14 cellular contexts compared by ENCODE assay signal in the genomic region with DNA sequence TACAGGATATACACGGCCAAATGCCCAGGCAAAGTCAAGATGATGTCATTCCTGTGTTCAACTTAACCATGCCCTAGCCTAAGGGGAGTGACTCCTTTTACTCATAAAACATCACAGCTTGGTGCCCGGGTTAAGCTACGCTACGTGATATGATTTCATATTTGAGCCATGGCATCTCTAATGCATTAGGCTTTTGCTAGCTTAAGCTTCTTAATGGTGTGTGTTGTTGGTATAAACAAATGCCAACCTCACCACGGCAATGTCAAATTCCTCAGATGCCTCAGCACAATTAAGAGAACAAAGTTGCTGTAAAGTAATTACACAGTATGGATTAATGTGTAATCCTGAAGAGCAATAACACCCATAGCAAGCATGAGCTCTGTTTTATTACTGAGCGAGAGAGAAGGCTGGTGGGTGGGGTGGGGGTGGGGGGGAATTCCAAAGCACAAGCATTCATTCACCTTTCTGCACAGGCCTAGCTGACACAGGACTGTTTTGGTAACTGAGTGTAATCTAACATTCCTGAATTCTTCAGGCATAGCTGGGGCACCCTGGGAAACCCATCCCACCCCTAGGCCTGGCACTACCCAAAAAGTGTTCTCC. TPM values are rescaled to one million over a fixed set of nuclear protein-coding genes. Genes with fewer than 3 reads are reported as not detected.
DNase-seq lines count a peak whose midpoint lies in the region; ATAC-seq and TF ChIP-seq lines count a peak whose summit lies in the region.
"Had no signal": no experiment of that assay in that cellular context is flagged by ENCODE, and none has a peak within 500 bp of the region (broad histone marks: within the 10 kb centered on the region; RNA-seq: fewer than 3 reads in every experiment).

No MANE protein-coding gene starts in this region.

- H3K23ac ChIP-seq in IMR-90 (ENCODE audit: low read depth, low read length): no peak overlapping the region

- no peak overlapping the region for H2BK15ac ChIP-seq in IMR-90 (ENCODE audit: low read depth, low read length)

- in situ Hi-C loops in IMR-90 (cut with MboI; ENCODE audit: low sequenced_read_pairs) (no loop called here), T47D (cut with HindIII; ENCODE audit: low pct_unique_long_range_greater_than_20kb, low sequenced_read_pairs) (no loop called here)

- H3K9me1 ChIP-seq in IMR-90 (ENCODE audit: insufficient read depth, low read length): peaks cover 5% of the 10 kb centered on the region; the same call in 1 of the 2 replicates

- TF ChIP-seq CTCF in 22Rv1 (IDR thresholded peaks at IDR 0.05) (no peak), IMR-90 (conservative IDR thresholded peaks at IDR 0.05; ENCODE audit: low read depth, low read length) (no peak)

- H3K4me2 ChIP-seq in IMR-90 (ENCODE audit: low read depth, low read length): no peak overlapping the region; the same call in 1 of the 2 replicates

- H2AFZ ChIP-seq in IMR-90 (replicated peaks; ENCODE audit: low read length, poor library complexity): no peak overlapping the region

- no peaks in the 10 kb centered on the region for H3K27me3 ChIP-seq in IMR-90 (ENCODE audit: control insufficient read depth, insufficient read depth, low read length)

- H3K79me1 ChIP-seq in IMR-90 (ENCODE audit: low read depth in 1 of 2, low read length in 2 of 2): no peaks in the 10 kb centered on the region

- peak; percentile 8 for DNase-seq in IMR-90
- DNase-seq in T47D (ENCODE audit: low read depth in 1 of 2, low spot score in 1 of 2): peak; percentile 3 to 49
- no peak for DNase-seq in left colon
- no peak for DNase-seq in NOMO-1 (lab: John Stamatoyannopoulos, UW; ENCODE audit: unreplicated experiment in 2 of 2)
- no peak for DNase-seq in UCSD-AML1 (lab: John Stamatoyannopoulos, UW; ENCODE audit: unreplicated experiment)
- no peak for DNase-seq in activated CD4-positive, alpha-beta T cell treated with anti-CD3 and anti-CD28 coated beads, Interleukin-2, amount 50 U/mL, for 1 hour
- DNase-seq: activated gamma-delta T cell treated with Interleukin-2 at 50 U/mL for 16 hours; effector CD4-positive, alpha-beta T cell; NCI-H187; nucleus accumbens had no signal

- no peak overlapping the region; the same call in 1 of the 2 replicates for H3K18ac ChIP-seq in IMR-90 (ENCODE audit: low read depth, low read length)

- no peak overlapping the region for H3K4ac ChIP-seq in IMR-90 (ENCODE audit: low read depth, low read length)

- no peak overlapping the region for H3K9ac ChIP-seq in IMR-90 (ENCODE audit: low read depth, low read length)

- H2BK120ac ChIP-seq in IMR-90 (ENCODE audit: low read depth, low read length): no peak overlapping the region

- no peak for TF ChIP-seq RAD21 in IMR-90 (IDR thresholded peaks at IDR 0.05; ENCODE audit: low read length)

- no peaks in the 10 kb centered on the region for H4K20me1 ChIP-seq in IMR-90 (ENCODE audit: insufficient read depth, low read length)

- peak; percentile 65 for ATAC-seq in IMR-90 (ENCODE audit: low read depth)
- ATAC-seq in left colon: peak; percentile 94
- no peak for ATAC-seq in HG02938 (IDR thresholded peaks at IDR 0.05; ENCODE audit: unreplicated experiment)
- ATAC-seq: activated CD4-positive, CD25-positive, alpha-beta regulatory T cell treated with anti-CD3 and anti-CD28 coated beads, Interleukin-2, amount 50 U/mL, for 24 hours had no signal

- 0 out of 2 replicates have a peak, but pooled peaks cover 2% of the 10 kb centered on the region for H3K4me1 ChIP-seq in IMR-90 (ENCODE audit: control insufficient read depth, insufficient read depth, low read length)

- CTCF ChIA-PET in IMR-90 (lab: Yijun Ruan, JAX): no interaction called here

- dilution Hi-C loops in IMR-90 (cut with HindIII; ENCODE audit: low sequenced_read_pairs, unreplicated experiment): no loop called here

- 80% methylated on average over 1 of the region's 6 CpGs; no CpG with 5 or more reads in 1 of the 2 experiments for WGBS in IMR-90 (ENCODE audit: extremely low coverage in 2 of 2, insufficient read length in 1 of 2), 2 experiments

- H4K8ac ChIP-seq in IMR-90 (ENCODE audit: low read depth in 2 of 2, low read length in 2 of 2): no peak overlapping the region

- no peak overlapping the region for H3K4me3 ChIP-seq in IMR-90 (ENCODE audit: insufficient read depth, low read depth, low read length)
- H3K4me3 ChIP-seq: suprapubic skin had no signal

- POLR2A ChIA-PET in IMR-90 (lab: Charles Lee; ENCODE audit: unreplicated experiment): interaction anchor here (0.5 kb wide), 1 partner anchor 257 kb away, joined by 5 read pairs; no protein-coding TSS in a partner anchor

- BruUV-seq in IMR-90 (replicated peaks; lab: Mats Ljungman, UMichigan): no TSS peak

- H3K14ac ChIP-seq in IMR-90 (replicated peaks; ENCODE audit: low read depth, low read length): no peak overlapping the region

- no peak overlapping the region for H2AK9ac ChIP-seq in IMR-90 (replicated peaks; ENCODE audit: low read depth, low read length, poor library complexity)

- no peaks in the 10 kb centered on the region for H3K36me3 ChIP-seq in IMR-90 (ENCODE audit: control insufficient read depth, insufficient read depth, low read length)
- H3K36me3 ChIP-seq: suprapubic skin had no signal

- TF ChIP-seq POLR2A in IMR-90 (IDR thresholded peaks at IDR 0.05; ENCODE audit: low read depth, low read length): no peak

- no peak overlapping the region for H2AK5ac ChIP-seq in IMR-90 (ENCODE audit: low read depth, low read length)

- no peak overlapping the region for H4K5ac ChIP-seq in IMR-90 (ENCODE audit: low read depth, low read length)

- intact Hi-C loops in IMR-90 (cut with micrococcal nuclease): no loop called here
- intact Hi-C loops in left colon (cut with DNase I, micrococcal nuclease): no loop called here

- no peak overlapping the region for H2BK5ac ChIP-seq in IMR-90 (ENCODE audit: low read depth, low read length, poor library complexity, severe bottlenecking)

- no peak overlapping the region for H4K91ac ChIP-seq in IMR-90 (ENCODE audit: insufficient read depth, low read depth, low read length)

- H2BK20ac ChIP-seq in IMR-90 (ENCODE audit: low read depth, low read length): no peak overlapping the region

- peak overlapping the region; percentile 27; the same call in 1 of the 2 replicates for H3K27ac ChIP-seq in 22Rv1
- H3K27ac ChIP-seq in IMR-90 (ENCODE audit: insufficient read depth, low read length): no peak overlapping the region
- H3K27ac ChIP-seq: suprapubic skin had no signal

- no peaks in the 10 kb centered on the region for H3K9me3 ChIP-seq in IMR-90 (ENCODE audit: control insufficient read depth, insufficient read depth, low read length)
- H3K9me3 ChIP-seq: suprapubic skin had no signal

- H3K56ac ChIP-seq in IMR-90 (ENCODE audit: extremely low read depth, insufficient read depth, low read length): no peak overlapping the region

TF ChIP-seq in IMR-90, 13 proteins besides CTCF, POLR2A, EP300 and RAD21:
- TF ChIP-seq SMC3 (IDR thresholded peaks at IDR 0.05; ENCODE audit: low read depth, low read length) (no peak), NFE2L2 (IDR thresholded peaks at IDR 0.05; ENCODE audit: low read depth, low read length) (no peak), RCOR1 (IDR thresholded peaks at IDR 0.05; ENCODE audit: insufficient replicate concordance, low read length) (no peak), BHLHE40 (IDR thresholded peaks at IDR 0.05; ENCODE audit: low read depth, low read length) (no peak), FOS (IDR thresholded peaks at IDR 0.05; ENCODE audit: low read depth, low read length) (no peak)

RNA-seq across cellular contexts. Expression of a gene that starts 44.7 kb away (rescaled TPM):
- 15.0 and 15.8 TPM in 2 replicates for total RNA-seq in IMR-90 (2012; rRNA removed)
- polyA plus RNA-seq in IMR-90 (2012; rRNA removed): 6.2 and 6.7 TPM in 2 replicates
- polyA plus RNA-seq in IMR-90 (2012; cell fraction: cytosol; rRNA removed): 2.9 and 3.3 TPM in 2 replicates
- polyA plus RNA-seq in IMR-90 (2012; cell fraction: nucleus; rRNA removed; ENCODE audit: low replicate concordance): 2.8 and 6.6 TPM in 2 replicates
- 10 to 100 TPM; 11.6 to 49.4 TPM for total RNA-seq in left colon

Comparison
In these comparisons a context has a peak if more than half of its experiments do, and no peak if none do; other contexts are left out.
1. DNase-seq: peak in IMR-90 (single experiment) and T47D (2 of 2); none in left colon (0 of 2), NOMO-1 (0 of 2), UCSD-AML1 (single experiment) and activated CD4-positive, alpha-beta T cell treated with anti-CD3 and anti-CD28 coated beads, Interleukin-2, amount 50 U/mL, for 1 hour (single experiment).